In genomic region chr11:120173771-120174170, GRCh38 we compare ENCODE assay signal across 23 cellular contexts. TPM values are rescaled to one million over a fixed set of nuclear protein-coding genes. Genes with fewer than 3 reads are reported as not detected.
"Had no signal": no experiment of that assay in that cellular context is flagged by ENCODE, and none has a peak within 500 bp of the region (broad histone marks: within the 10 kb centered on the region; RNA-seq: fewer than 3 reads in every experiment).

No MANE protein-coding gene starts in this region.

- FAIRE-seq: frontal cortex, islet of Langerhans, pancreas had no signal

- H3K27ac Mint-ChIP-seq: activated CD4-positive, alpha-beta memory T cell treated with anti-CD3 and anti-CD28 coated beads, Interleukin-2, amount 10 ng/mL, durations not matched to agents 7 days and 5 days; activated naive CD8-positive, alpha-beta T cell treated with anti-CD3 and anti-CD28 coated beads, Interleukin-2, amount 10 ng/mL, durations not matched to agents 7 days and 5 days; activated T-helper 17 cell treated with anti-CD3 and anti-CD28 coated beads, Interleukin-2, amount 50 U/mL, for 72 hours; nephron progenitor cell; stimulated activated naive CD8-positive, alpha-beta T cell treated with anti-CD3 and anti-CD28 coated beads, Interleukin-15, Interleukin-2, amounts not matched to agents 100 ng/mL and 50 ng/mL, for 24 hours had no signal

- H3K27ac ChIP-seq: cardiac muscle cell, pancreas, psoas muscle, skin epidermis, tibial artery had no signal

- H3K4me1 ChIP-seq: pancreas, psoas muscle had no signal

- H3K9me3 ChIP-seq: pancreas, psoas muscle, tibial artery had no signal

- H3K9me3 Mint-ChIP-seq: activated CD4-positive, alpha-beta memory T cell treated with anti-CD3 and anti-CD28 coated beads, Interleukin-2, amount 10 ng/mL, durations not matched to agents 7 days and 5 days; activated naive CD8-positive, alpha-beta T cell treated with anti-CD3 and anti-CD28 coated beads, Interleukin-2, amount 10 ng/mL, durations not matched to agents 7 days and 5 days; activated T-helper 17 cell treated with anti-CD3 and anti-CD28 coated beads, Interleukin-2, amount 50 U/mL, for 72 hours; nephron progenitor cell; stimulated activated naive CD8-positive, alpha-beta T cell treated with anti-CD3 and anti-CD28 coated beads, Interleukin-15, Interleukin-2, amounts not matched to agents 100 ng/mL and 50 ng/mL, for 24 hours had no signal

- ATAC-seq: activated T-helper 17 cell treated with anti-CD3 and anti-CD28 coated beads, Interleukin-2, amount 50 U/mL, for 72 hours; pancreas; psoas muscle; right cardiac atrium had no signal

- H3K36me3 ChIP-seq: cardiac muscle cell, pancreas, tibial artery had no signal

- H3K4me3 Mint-ChIP-seq: activated CD4-positive, alpha-beta memory T cell treated with anti-CD3 and anti-CD28 coated beads, Interleukin-2, amount 10 ng/mL, durations not matched to agents 7 days and 5 days; activated naive CD8-positive, alpha-beta T cell treated with anti-CD3 and anti-CD28 coated beads, Interleukin-2, amount 10 ng/mL, durations not matched to agents 7 days and 5 days; activated T-helper 17 cell treated with anti-CD3 and anti-CD28 coated beads, Interleukin-2, amount 50 U/mL, for 72 hours; nephron progenitor cell; stimulated activated naive CD8-positive, alpha-beta T cell treated with anti-CD3 and anti-CD28 coated beads, Interleukin-15, Interleukin-2, amounts not matched to agents 100 ng/mL and 50 ng/mL, for 24 hours had no signal

- H3K27me3 ChIP-seq: pancreas had no signal

- H3K4me3 ChIP-seq: cardiac muscle cell, pancreas, psoas muscle, skin epidermis, tibial artery had no signal

- H3K36me3 Mint-ChIP-seq: activated naive CD8-positive, alpha-beta T cell treated with anti-CD3 and anti-CD28 coated beads, Interleukin-2, amount 10 ng/mL, durations not matched to agents 7 days and 5 days had no signal

- H3K4me1 Mint-ChIP-seq: activated T-helper 17 cell treated with anti-CD3 and anti-CD28 coated beads, Interleukin-2, amount 50 U/mL, for 72 hours had no signal

- DNase-seq: activated CD4-positive, alpha-beta memory T cell treated with anti-CD3 and anti-CD28 coated beads, Interleukin-2, amount 10 ng/mL, durations not matched to agents 7 days and 5 days; activated CD4-positive, alpha-beta T cell treated with anti-CD3 and anti-CD28 coated beads for 48 hours; activated naive CD4-positive, alpha-beta T cell; activated naive CD8-positive, alpha-beta T cell treated with anti-CD3 and anti-CD28 coated beads, Interleukin-2, amount 10 ng/mL, durations not matched to agents 7 days and 5 days; amygdala; dermis blood vessel endothelial cell; effector CD8-positive, alpha-beta T cell; erythroblast; nephron progenitor cell; pancreas; psoas muscle; right cardiac atrium; stimulated activated CD4-positive, alpha-beta T cell treated with anti-CD3 and anti-CD28 coated beads, Interleukin-1b, Interleukin-23, amount 100 ng/mL, for 48 hours; substantia nigra had no signal

RNA-seq across cellular contexts. Expression of gene TRIM29, which starts 35.9 kb away (rescaled TPM):
- total RNA-seq: activated CD4-positive, alpha-beta memory T cell treated with anti-CD3 and anti-CD28 coated beads, Interleukin-2, amount 10 ng/mL, durations not matched to agents 7 days and 5 days; activated naive CD8-positive, alpha-beta T cell treated with anti-CD3 and anti-CD28 coated beads, Interleukin-2, amount 10 ng/mL, durations not matched to agents 7 days and 5 days; activated T-helper 17 cell treated with anti-CD3 and anti-CD28 coated beads, Interleukin-2, amount 50 U/mL, for 72 hours; cardiac muscle cell; dermis blood vessel endothelial cell; frontal cortex; myocyte; T-helper 1 cell treated with Interleukin-12 subunit alpha and Interleukin-12 subunit beta and Interleukin-4 antibody, amounts not matched to agents 30 ng/mL and 1 ng/mL, for 36 hours had no signal
- polyA plus RNA-seq: cardiac muscle cell had no signal
